Comparison of ENCODE assay signal across 17 cellular contexts in genomic region chr4:133600008-133600407, GRCh38.
"Had no signal": no experiment of that assay in that cellular context is flagged by ENCODE, and none has a peak within 500 bp of the region (broad histone marks: within the 10 kb centered on the region; RNA-seq: fewer than 3 reads in every experiment).

No MANE protein-coding gene starts in this region.

- H3K36me3 Mint-ChIP-seq: activated naive CD4-positive, alpha-beta T cell treated with anti-CD3 and anti-CD28 coated beads, Interleukin-2, amount 50 U/mL, for 72 hours; brain; stimulated activated naive B cell treated with anti-CD40 and anti-IgM and Interleukin-4, amounts not matched to agents 10 μg/mL and 1 μg/mL and 100 μg/mL, for 72 hours had no signal

- H3K36me3 ChIP-seq: sigmoid colon, transverse colon had no signal

- ATAC-seq: activated naive CD4-positive, alpha-beta T cell treated with anti-CD3 and anti-CD28 coated beads, Interleukin-2, amount 50 U/mL, for 72 hours; left colon; stimulated activated naive B cell treated with anti-CD40 and anti-IgM and Interleukin-4, amounts not matched to agents 10 μg/mL and 1 μg/mL and 100 μg/mL, for 72 hours had no signal

- H3K27me3 Mint-ChIP-seq: brain; stimulated activated naive B cell treated with anti-CD40 and anti-IgM and Interleukin-4, amounts not matched to agents 10 μg/mL and 1 μg/mL and 100 μg/mL, for 72 hours had no signal

- H3K4me1 Mint-ChIP-seq: nephron; stimulated activated naive B cell treated with anti-CD40 and anti-IgM and Interleukin-4, amounts not matched to agents 10 μg/mL and 1 μg/mL and 100 μg/mL, for 72 hours had no signal

- H3K27me3 ChIP-seq: sigmoid colon, transverse colon had no signal

- H3K4me3 ChIP-seq: sigmoid colon, transverse colon had no signal

- DNase-seq: activated CD4-positive, alpha-beta T cell treated with anti-CD3 and anti-CD28 coated beads for 1 hour; activated gamma-delta T cell treated with Interleukin-2 at 50 U/mL for 16 hours; activated T-cell treated with anti-CD3 and anti-CD28 coated beads, Interleukin-2, amount 50 U/mL, for 1 hour; aorta; left colon; mesenchymal stem cell; occipital lobe; sigmoid colon; stimulated activated CD4-positive, alpha-beta T cell treated with anti-CD3 and anti-CD28 coated beads, Interleukin-2, amount 100 ng/mL, for 48 hours; stimulated activated CD8-positive, alpha-beta memory T cell treated with anti-CD3 and anti-CD28 coated beads, Interleukin-4, amount 100 ng/mL, for 48 hours; stimulated activated naive B cell treated with anti-CD40 and anti-IgM and Interleukin-4, amounts not matched to agents 10 μg/mL and 1 μg/mL and 100 μg/mL, for 72 hours; T1000; transverse colon had no signal

- H3K9me3 Mint-ChIP-seq: nephron had no signal

- H3K9me3 ChIP-seq: transverse colon had no signal

- H3K4me1 ChIP-seq: sigmoid colon, transverse colon had no signal

- H3K4me3 Mint-ChIP-seq: brain; nephron; stimulated activated naive B cell treated with anti-CD40 and anti-IgM and Interleukin-4, amounts not matched to agents 10 μg/mL and 1 μg/mL and 100 μg/mL, for 72 hours had no signal

- H3K27ac ChIP-seq: epithelial cell of prostate, sigmoid colon, transverse colon had no signal

- H3K27ac Mint-ChIP-seq: activated naive CD4-positive, alpha-beta T cell treated with anti-CD3 and anti-CD28 coated beads, Interleukin-2, amount 50 U/mL, for 72 hours; brain; nephron; stimulated activated naive B cell treated with anti-CD40 and anti-IgM and Interleukin-4, amounts not matched to agents 10 μg/mL and 1 μg/mL and 100 μg/mL, for 72 hours had no signal
